In the genomic region with DNA sequence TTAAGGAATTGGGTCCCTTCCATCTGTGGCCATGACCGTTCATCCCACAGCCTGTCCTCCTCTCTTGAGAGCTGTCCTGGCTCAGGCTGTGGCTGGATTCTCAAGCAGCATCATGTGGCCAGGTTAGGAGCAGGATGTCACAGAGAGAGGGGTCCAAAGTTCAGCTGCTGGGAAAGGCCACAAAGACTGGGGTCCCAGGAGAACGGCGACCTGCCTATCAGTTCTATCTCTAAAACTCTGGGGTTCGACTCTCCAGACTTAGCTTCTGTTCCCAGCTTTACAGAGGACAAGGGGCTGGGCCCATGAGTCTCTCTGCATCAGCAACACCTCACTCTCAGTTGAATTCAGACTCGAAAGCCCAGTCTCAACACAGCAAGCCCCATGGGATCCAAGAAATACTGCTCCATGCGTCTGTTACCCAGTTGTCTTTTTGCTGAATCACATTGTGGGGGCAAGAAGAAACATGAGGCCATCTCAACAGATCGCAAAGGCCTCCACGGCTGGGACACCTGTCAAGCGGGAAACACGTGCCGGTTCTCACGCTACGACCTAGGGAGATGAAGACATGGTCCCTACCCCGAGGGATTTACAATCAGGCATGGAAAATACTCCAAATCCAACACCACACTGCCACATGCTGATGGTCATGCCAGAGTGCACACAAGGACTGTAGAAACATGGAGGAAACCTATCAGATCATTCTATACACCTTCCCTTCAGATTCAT, we compare ENCODE assay signal across 1 cellular context.
TF ChIP-seq lines count a peak whose summit lies in the region.

No MANE protein-coding gene starts in this region.

TF ChIP-seq in K562, 482 proteins besides CTCF, POLR2A, EP300 and RAD21 (continued from another document):
- no peak for TF ChIP-seq CREB1 (IDR thresholded peaks at IDR 0.05)
- TF ChIP-seq CREB1 (CRISPR knock-in tag; IDR thresholded peaks at IDR 0.05), result no peak
- TF ChIP-seq ATF6 (CRISPR knock-in tag; IDR thresholded peaks at IDR 0.05), result no peak
- TF ChIP-seq IRF2 (CRISPR knock-in tag; IDR thresholded peaks at IDR 0.05), result no peak
- no peak for TF ChIP-seq ZNF140 (CRISPR knock-in tag; IDR thresholded peaks at IDR 0.05)
- TF ChIP-seq TFAP4 (CRISPR knock-in tag; IDR thresholded peaks at IDR 0.05; ENCODE audit: borderline replicate concordance), result no peak
- no peak for TF ChIP-seq RB1 (IDR thresholded peaks at IDR 0.05; ENCODE audit: low read depth)
- TF ChIP-seq, protein P1, sequence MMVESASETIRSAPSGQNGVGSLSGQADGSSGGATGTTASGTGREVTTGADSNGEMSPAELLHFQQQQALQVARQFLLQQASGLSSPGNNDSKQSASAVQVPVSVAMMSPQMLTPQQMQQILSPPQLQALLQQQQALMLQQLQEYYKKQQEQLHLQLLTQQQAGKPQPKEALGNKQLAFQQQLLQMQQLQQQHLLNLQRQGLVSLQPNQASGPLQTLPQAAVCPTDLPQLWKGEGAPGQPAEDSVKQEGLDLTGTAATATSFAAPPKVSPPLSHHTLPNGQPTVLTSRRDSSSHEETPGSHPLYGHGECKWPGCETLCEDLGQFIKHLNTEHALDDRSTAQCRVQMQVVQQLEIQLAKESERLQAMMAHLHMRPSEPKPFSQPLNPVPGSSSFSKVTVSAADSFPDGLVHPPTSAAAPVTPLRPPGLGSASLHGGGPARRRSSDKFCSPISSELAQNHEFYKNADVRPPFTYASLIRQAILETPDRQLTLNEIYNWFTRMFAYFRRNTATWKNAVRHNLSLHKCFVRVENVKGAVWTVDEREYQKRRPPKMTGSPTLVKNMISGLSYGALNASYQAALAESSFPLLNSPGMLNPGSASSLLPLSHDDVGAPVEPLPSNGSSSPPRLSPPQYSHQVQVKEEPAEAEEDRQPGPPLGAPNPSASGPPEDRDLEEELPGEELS (CRISPR knock-in tag; IDR thresholded peaks at IDR 0.05; ENCODE audit: borderline replicate concordance), result no peak
- TF ChIP-seq, protein P2, sequence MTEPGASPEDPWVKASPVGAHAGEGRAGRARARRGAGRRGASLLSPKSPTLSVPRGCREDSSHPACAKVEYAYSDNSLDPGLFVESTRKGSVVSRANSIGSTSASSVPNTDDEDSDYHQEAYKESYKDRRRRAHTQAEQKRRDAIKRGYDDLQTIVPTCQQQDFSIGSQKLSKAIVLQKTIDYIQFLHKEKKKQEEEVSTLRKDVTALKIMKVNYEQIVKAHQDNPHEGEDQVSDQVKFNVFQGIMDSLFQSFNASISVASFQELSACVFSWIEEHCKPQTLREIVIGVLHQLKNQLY (CRISPR knock-in tag; conservative IDR thresholded peaks at IDR 0.05), result no peak
- TF ChIP-seq, protein P3, sequence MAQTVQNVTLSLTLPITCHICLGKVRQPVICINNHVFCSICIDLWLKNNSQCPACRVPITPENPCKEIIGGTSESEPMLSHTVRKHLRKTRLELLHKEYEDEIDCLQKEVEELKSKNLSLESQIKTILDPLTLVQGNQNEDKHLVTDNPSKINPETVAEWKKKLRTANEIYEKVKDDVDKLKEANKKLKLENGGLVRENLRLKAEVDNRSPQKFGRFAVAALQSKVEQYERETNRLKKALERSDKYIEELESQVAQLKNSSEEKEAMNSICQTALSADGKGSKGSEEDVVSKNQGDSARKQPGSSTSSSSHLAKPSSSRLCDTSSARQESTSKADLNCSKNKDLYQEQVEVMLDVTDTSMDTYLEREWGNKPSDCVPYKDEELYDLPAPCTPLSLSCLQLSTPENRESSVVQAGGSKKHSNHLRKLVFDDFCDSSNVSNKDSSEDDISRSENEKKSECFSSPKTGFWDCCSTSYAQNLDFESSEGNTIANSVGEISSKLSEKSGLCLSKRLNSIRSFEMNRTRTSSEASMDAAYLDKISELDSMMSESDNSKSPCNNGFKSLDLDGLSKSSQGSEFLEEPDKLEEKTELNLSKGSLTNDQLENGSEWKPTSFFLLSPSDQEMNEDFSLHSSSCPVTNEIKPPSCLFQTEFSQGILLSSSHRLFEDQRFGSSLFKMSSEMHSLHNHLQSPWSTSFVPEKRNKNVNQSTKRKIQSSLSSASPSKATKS (CRISPR knock-in tag; IDR thresholded peaks at IDR 0.05), result no peak
- no peak for TF ChIP-seq ESRRB (CRISPR knock-in tag; IDR thresholded peaks at IDR 0.05; ENCODE audit: borderline replicate concordance)
- no peak for TF ChIP-seq GABPB1 (CRISPR knock-in tag; IDR thresholded peaks at IDR 0.05)
- TF ChIP-seq GTF3C2 (IDR thresholded peaks at IDR 0.05; ENCODE audit: borderline replicate concordance, extremely low read depth, insufficient read length), result no peak
- no peak for TF ChIP-seq PHF20 (IDR thresholded peaks at IDR 0.05; ENCODE audit: partially characterized antibody)
- no peak for TF ChIP-seq FOXK2 (conservative IDR thresholded peaks at IDR 0.05 in 1 of 2, IDR thresholded peaks at IDR 0.05 in 1 of 2; ENCODE audit: low read depth in 2 of 2)
- TF ChIP-seq CLOCK (CRISPR knock-in tag; IDR thresholded peaks at IDR 0.05; ENCODE audit: borderline replicate concordance), result no peak
- TF ChIP-seq NONO (IDR thresholded peaks at IDR 0.05; ENCODE audit: low read depth in 2 of 2, low read length in 1 of 2), result no peak
- TF ChIP-seq NCOA4 (IDR thresholded peaks at IDR 0.05; ENCODE audit: partially characterized antibody), result no peak
- TF ChIP-seq TRIM24 (IDR thresholded peaks at IDR 0.05), result no peak
- no peak for TF ChIP-seq ETV6 (IDR thresholded peaks at IDR 0.05; ENCODE audit: borderline replicate concordance in 1 of 2, low read depth in 2 of 2, low read length in 1 of 2)
- no peak for TF ChIP-seq ETV6 (CRISPR knock-in tag; IDR thresholded peaks at IDR 0.05; ENCODE audit: borderline replicate concordance)
- TF ChIP-seq NEUROD1 (IDR thresholded peaks at IDR 0.05; ENCODE audit: borderline replicate concordance, low read depth, low read length, partially characterized antibody), result no peak
- TF ChIP-seq CHD4 (IDR thresholded peaks at IDR 0.05; ENCODE audit: insufficient read depth, insufficient replicate concordance, low read depth, low read length, poor library complexity, severe bottlenecking), result no peak
- TF ChIP-seq ZNF830 (CRISPR knock-in tag; IDR thresholded peaks at IDR 0.05), result no peak
- no peak for TF ChIP-seq SIN3A (IDR thresholded peaks at IDR 0.05; ENCODE audit: borderline replicate concordance in 2 of 2, control insufficient read depth in 1 of 2, low read depth in 2 of 2, low read length in 2 of 2)
- no peak for TF ChIP-seq BCL6 (CRISPR knock-in tag; IDR thresholded peaks at IDR 0.05)
- no peak for TF ChIP-seq ZBTB1 (CRISPR knock-in tag; IDR thresholded peaks at IDR 0.05; ENCODE audit: borderline replicate concordance, low read depth)
- TF ChIP-seq SREBF1 (IDR thresholded peaks at IDR 0.05; ENCODE audit: borderline replicate concordance, low read depth, low read length), result no peak
- TF ChIP-seq BCOR (IDR thresholded peaks at IDR 0.05), result no peak
- no peak for TF ChIP-seq TBL1XR1 (IDR thresholded peaks at IDR 0.05; ENCODE audit: low read length in 2 of 2)
- TF ChIP-seq RBM25 (IDR thresholded peaks at IDR 0.05; ENCODE audit: low read depth, low read length, severe bottlenecking), result no peak
- no peak for TF ChIP-seq ARID2 (IDR thresholded peaks at IDR 0.05)
- no peak for TF ChIP-seq RBM15 (IDR thresholded peaks at IDR 0.05; ENCODE audit: insufficient read depth, low read length)
- TF ChIP-seq RHOXF2B (CRISPR knock-in tag; conservative IDR thresholded peaks at IDR 0.05), result no peak
- TF ChIP-seq MAX (CRISPR knock-in tag; IDR thresholded peaks at IDR 0.05), result peak; percentile 76
- no peak for TF ChIP-seq SNIP1 (IDR thresholded peaks at IDR 0.05; ENCODE audit: low read depth)
- no peak for TF ChIP-seq ZKSCAN3 (CRISPR knock-in tag; IDR thresholded peaks at IDR 0.05)
- TF ChIP-seq WHSC1 (IDR thresholded peaks at IDR 0.05; ENCODE audit: low read length), result no peak
- TF ChIP-seq, protein P4, sequence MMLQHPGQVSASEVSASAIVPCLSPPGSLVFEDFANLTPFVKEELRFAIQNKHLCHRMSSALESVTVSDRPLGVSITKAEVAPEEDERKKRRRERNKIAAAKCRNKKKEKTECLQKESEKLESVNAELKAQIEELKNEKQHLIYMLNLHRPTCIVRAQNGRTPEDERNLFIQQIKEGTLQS (IDR thresholded peaks at IDR 0.05), result no peak
- TF ChIP-seq, protein P4 (CRISPR knock-in tag; conservative IDR thresholded peaks at IDR 0.05), result no peak
- TF ChIP-seq COPS2 (conservative IDR thresholded peaks at IDR 0.05), result no peak
- TF ChIP-seq ZNF124 (CRISPR knock-in tag; IDR thresholded peaks at IDR 0.05), result no peak
- no peak for TF ChIP-seq PHB (CRISPR knock-in tag; IDR thresholded peaks at IDR 0.05)
- no peak for TF ChIP-seq OTX1 (CRISPR knock-in tag; IDR thresholded peaks at IDR 0.05)
